In genomic region chr1:19311931-19312781, GRCh38 we compare ENCODE assay signal across 8 cellular contexts. TPM values are rescaled to one million over a fixed set of nuclear protein-coding genes. Genes with fewer than 3 reads are reported as not detected.
DNase-seq lines count a peak whose midpoint lies in the region; ATAC-seq and TF ChIP-seq lines count a peak whose summit lies in the region.

AKR7A2 (minus strand) TSS chr1:19312144; CDS start chr1:19312124, 20 bp downstream.
SLC66A1 (plus strand) TSS chr1:19312326; CDS start chr1:19317678, 5,352 bp downstream.

- TF ChIP-seq CTCF in CD14-positive monocyte (IDR thresholded peaks at IDR 0.05) (no peak), dorsolateral prefrontal cortex (IDR thresholded peaks at IDR 0.05 in 54 of 56, conservative IDR thresholded peaks at IDR 0.05 in 2 of 56; ENCODE audit: low read depth in 1 of 56, partially characterized antibody in 56 of 56) (peak in 40 of 56 donors; percentile 12 to 65 (median 39)), right lobe of liver (IDR thresholded peaks at IDR 0.05) (peak in 1 of 4 donors; percentile 14)

- H3K9me3 ChIP-seq in right lobe of liver, result no peaks in the 10 kb centered on the region

- DNase-seq in CD14-positive monocyte (ENCODE audit: low spot score) (peak; percentile 88), NCI-H748 (lab: John Stamatoyannopoulos, UW; ENCODE audit: unreplicated experiment) (peak; percentile 87), dorsolateral prefrontal cortex (peak; percentile 78 to 97 (median 90)), right lobe of liver (peak; percentile 95 to 96 (median 95))
- peak; percentile 91 for DNase-seq in activated CD4-positive, alpha-beta memory T cell treated with anti-CD3 and anti-CD28 coated beads, Interleukin-2, amount 10 ng/mL, durations not matched to agents 7 days and 5 days
- peak; percentile 87 for DNase-seq in stimulated activated CD4-positive, alpha-beta T cell treated with anti-CD3 and anti-CD28 coated beads, Interleukin-4, amount 100 ng/mL, for 24 hours

- peak within 1 kb of the TSS; percentile 81 to 90 for H3K4me3 Mint-ChIP-seq in CD14-positive monocyte
- peak within 1 kb of the TSS; percentile 88 for H3K4me3 Mint-ChIP-seq in activated CD4-positive, alpha-beta memory T cell treated with anti-CD3 and anti-CD28 coated beads, Interleukin-2, amount 10 ng/mL, durations not matched to agents 7 days and 5 days

- ATAC-seq in GM19397 (IDR thresholded peaks at IDR 0.05; ENCODE audit: unreplicated experiment) (peak; percentile 79), HG03558 (IDR thresholded peaks at IDR 0.05; ENCODE audit: extremely low read depth, unreplicated experiment) (peak; percentile 36), right lobe of liver (peak; percentile 92 to 97 (median 94))

- peaks cover 0 to 18% (median 7%) of the 10 kb centered on the region in 4 donors for H3K4me1 ChIP-seq in right lobe of liver

- intact Hi-C loops in CD14-positive monocyte (cut with micrococcal nuclease) (loop anchor here (5.0 kb wide), 4 partner anchors 60 to 355 kb away; partner anchors contain the start of genes EMC1 (in 1 of the 2), IFFO2 (in 1 of the 2) and MRTO4 (in 1 of the 2)), dorsolateral prefrontal cortex (cut with DNase I) (loop anchor here (2.0 to 5.0 kb wide), 4 partner anchors 61 to 285 kb away; partner anchors contain the start of genes EMC1 (in 2 of the 2), MRTO4 (in 2 of the 2), CAPZB (in 1 of the 2) and UBR4 (in 1 of the 2)), right lobe of liver (cut with DNase I) (no loop called here)

- H3K27me3 Mint-ChIP-seq in CD14-positive monocyte (ENCODE audit: low read depth in 3 of 3), result peaks cover 0 to 4% (median 0%) of the 10 kb centered on the region in 3 donors
- H3K27me3 Mint-ChIP-seq in activated CD4-positive, alpha-beta memory T cell treated with anti-CD3 and anti-CD28 coated beads, Interleukin-2, amount 10 ng/mL, durations not matched to agents 7 days and 5 days, result no peaks in the 10 kb centered on the region

- peak within 1 kb of the TSS; percentile 74 to 90 (median 84) for H3K27ac Mint-ChIP-seq in CD14-positive monocyte
- H3K27ac Mint-ChIP-seq in activated CD4-positive, alpha-beta memory T cell treated with anti-CD3 and anti-CD28 coated beads, Interleukin-2, amount 10 ng/mL, durations not matched to agents 7 days and 5 days, result peak within 1 kb of the TSS; percentile 34

- H3K27me3 ChIP-seq in dorsolateral prefrontal cortex, result no peaks in the 10 kb centered on the region
- H3K27me3 ChIP-seq in right lobe of liver, result no peaks in the 10 kb centered on the region

- POLR2A ChIA-PET in activated CD4-positive, alpha-beta memory T cell treated with anti-CD3 and anti-CD28 coated beads, Interleukin-2, amount 10 ng/mL, durations not matched to agents 7 days and 5 days (lab: Charles Lee), result interaction anchor here (1.1 to 1.7 kb wide), 5 partner anchors 18 to 285 kb away, joined by 3 to 6 read pairs (median 3); partner anchors contain the start of gene MRTO4

- H3K27ac ChIP-seq in dorsolateral prefrontal cortex (peak within 1 kb of the TSS; percentile 26 to 96 (median 90)), right lobe of liver (peak within 1 kb of the TSS; percentile 75 to 92 (median 79))

- CTCF ChIA-PET in activated CD4-positive, alpha-beta memory T cell treated with anti-CD3 and anti-CD28 coated beads, Interleukin-2, amount 10 ng/mL, durations not matched to agents 7 days and 5 days (lab: Charles Lee), result interaction anchor here (0.6 to 1.5 kb wide), 5 partner anchors 10 to 349 kb away, joined by 3 to 7 read pairs (median 3); no protein-coding TSS in a partner anchor

- TF ChIP-seq POLR2A in right lobe of liver (IDR thresholded peaks at IDR 0.05), result peak; percentile 79

- WGBS in right lobe of liver (ENCODE audit: insufficient coverage, low coverage, low lambda C conversion rate, missing lambda C conversion rate), result 0% methylated on average over 10 of the region's 105 CpGs

- H3K4me3 ChIP-seq in dorsolateral prefrontal cortex (peak within 1 kb of the TSS; percentile 61 to 99 (median 93)), right lobe of liver (peak within 1 kb of the TSS; percentile 70 to 94 (median 87))

- H3K36me3 Mint-ChIP-seq in CD14-positive monocyte, result peaks cover 17 to 18% of the 10 kb centered on the region in 2 donors
- H3K36me3 Mint-ChIP-seq in activated CD4-positive, alpha-beta memory T cell treated with anti-CD3 and anti-CD28 coated beads, Interleukin-2, amount 10 ng/mL, durations not matched to agents 7 days and 5 days (ENCODE audit: low read depth), result peaks cover 5% of the 10 kb centered on the region

- H3K4me1 Mint-ChIP-seq in CD14-positive monocyte, result peaks cover 60% of the 10 kb centered on the region
- H3K4me1 Mint-ChIP-seq in activated CD4-positive, alpha-beta memory T cell treated with anti-CD3 and anti-CD28 coated beads, Interleukin-2, amount 10 ng/mL, durations not matched to agents 7 days and 5 days, result peaks cover 46% of the 10 kb centered on the region

- peaks cover 0 to 11% (median 4%) of the 10 kb centered on the region in 4 donors for H3K36me3 ChIP-seq in right lobe of liver

- H3K9me3 Mint-ChIP-seq in CD14-positive monocyte, result peaks cover 0 to 3% (median 0%) of the 10 kb centered on the region in 7 donors
- H3K9me3 Mint-ChIP-seq in activated CD4-positive, alpha-beta memory T cell treated with anti-CD3 and anti-CD28 coated beads, Interleukin-2, amount 10 ng/mL, durations not matched to agents 7 days and 5 days, result no peaks in the 10 kb centered on the region

RNA-seq across cellular contexts. Expression of gene AKR7A2, which starts in this region (rescaled TPM):
- 100 to 1,000 TPM in 1 of 2 donors, 10 to 100 TPM in 1; 89.3 to 117 TPM for polyA plus RNA-seq in CD14-positive monocyte
- 10 to 100 TPM; 43.0 to 43.9 TPM for total RNA-seq in activated CD4-positive, alpha-beta memory T cell treated with anti-CD3 and anti-CD28 coated beads, Interleukin-2, amount 10 ng/mL, durations not matched to agents 7 days and 5 days
- total RNA-seq in dorsolateral prefrontal cortex, result 10 to 100 TPM; 30.7 to 80.6 (median 48.3) TPM
- total RNA-seq in right lobe of liver, result 10 to 100 TPM; 41.4 to 85.1 (median 51.2) TPM

RNA-seq across cellular contexts. Expression of gene SLC66A1, which starts in this region (rescaled TPM):
- polyA plus RNA-seq in CD14-positive monocyte, result 1 to 10 TPM; 9.1 to 9.7 TPM
- 1 to 10 TPM; 6.7 to 6.8 TPM for total RNA-seq in activated CD4-positive, alpha-beta memory T cell treated with anti-CD3 and anti-CD28 coated beads, Interleukin-2, amount 10 ng/mL, durations not matched to agents 7 days and 5 days
- total RNA-seq in dorsolateral prefrontal cortex (10 to 100 TPM; 12.9 to 28.8 (median 19.2) TPM), right lobe of liver (10 to 100 TPM in 3 of 6 experiments, 1 to 10 TPM in 3; 8.4 to 20.6 (median 11.2) TPM)

Comparison
In these comparisons a context has a peak if more than half of its experiments do, and no peak if none do; other contexts are left out.
1. Peak in every context shown above with its lines: DNase-seq, ATAC-seq, H3K4me3 ChIP-seq and H3K27ac ChIP-seq.
2. ATAC-seq: peak in every context shown above with its lines; median percentile 94 in right lobe of liver; 79 in GM19397; 36 in HG03558.
3. intact Hi-C loops: an anchor here in CD14-positive monocyte (5.0 kb wide) and dorsolateral prefrontal cortex (2.0 to 5.0 kb wide); none called in right lobe of liver.